35 cellular contexts compared by ENCODE assay signal in the genomic region with DNA sequence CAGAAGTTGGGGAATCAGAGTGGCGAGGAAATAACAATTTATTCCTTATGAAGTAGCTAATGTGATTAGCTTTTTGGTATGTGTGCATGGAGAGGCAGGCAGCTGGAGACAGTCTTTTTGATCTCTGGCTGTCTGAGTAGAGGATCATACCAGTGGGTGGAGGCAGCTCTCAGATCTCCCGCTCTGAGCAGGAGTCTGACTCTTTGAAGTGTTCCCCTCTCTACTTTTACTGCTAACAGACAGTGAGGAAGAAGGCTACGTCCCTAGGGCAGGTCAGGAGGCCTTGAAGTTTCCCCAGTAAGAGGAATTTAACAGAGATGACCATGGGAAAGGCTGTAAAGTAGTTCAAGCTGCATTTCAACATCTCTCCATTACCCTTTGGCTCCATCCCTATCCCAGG.
"Had no signal": no experiment of that assay in that cellular context is flagged by ENCODE, and none has a peak within 500 bp of the region (broad histone marks: within the 10 kb centered on the region; RNA-seq: fewer than 3 reads in every experiment).

No MANE protein-coding gene starts in this region.

- ATAC-seq: activated CD8-positive, alpha-beta T cell treated with anti-CD3 and anti-CD28 coated beads for 36 hours; activated T-cell treated with anti-CD3 and anti-CD28 coated beads, Interleukin-2, amount 50 U/mL, for 72 hours; activated T-helper 17 cell treated with anti-CD3 and anti-CD28 coated beads, Interleukin-2, amount 50 U/mL, for 72 hours; K562; Panc1 had no signal

- DNase-seq: activated CD4-positive, alpha-beta T cell treated with anti-CD3 and anti-CD28 coated beads for 1 hour; activated CD4-positive, alpha-beta T cell treated with anti-CD3 and anti-CD28 coated beads for 48 hours; activated CD4-positive, CD25-positive, alpha-beta regulatory T cell; activated CD8-positive, alpha-beta T cell treated with anti-CD3 and anti-CD28 coated beads for 36 hours; activated effector memory CD4-positive, alpha-beta T cell treated with anti-CD3 and anti-CD28 coated beads, Interleukin-2, amount 50 U/mL, for 16 hours; activated naive CD4-positive, alpha-beta T cell; activated naive CD4-positive, alpha-beta T cell treated with anti-CD3 and anti-CD28 coated beads, Interleukin-2, amount 50 U/mL, for 16 hours; activated naive CD8-positive, alpha-beta T cell treated with anti-CD3 and anti-CD28 coated beads for 36 hours; activated T-cell treated with anti-CD3 and anti-CD28 coated beads, Interleukin-2, amount 50 U/mL, for 1 hour; activated T-cell treated with anti-CD3 and anti-CD28 coated beads, Interleukin-2, amount 50 U/mL, for 72 hours; amniotic stem cell; aorta; brain microvascular endothelial cell; NCI-H1092 treated with DMSO at 0.1 percent for 48 hours; NCI-H1417; NCI-H146; NCI-H187; NCI-H2029 treated with DMSO at 0.1 percent for 48 hours; NCI-H2107; NCI-H2171; NCI-H2227 treated with DMSO at 0.1 percent for 48 hours; NCI-H446; NCI-H510A treated with DMSO at 0.1 percent for 48 hours; NCI-H526 treated with DMSO at 0.1 percent for 48 hours; NCI-H774; SHP77; SJCRH30; SK-N-SH; T-helper 1 cell; T-helper 2 cell; T-helper 9 cell; WERI-Rb-1 had no signal

- H3K27me3 ChIP-seq: brain microvascular endothelial cell had no signal

- H3K4me1 Mint-ChIP-seq: activated naive CD8-positive, alpha-beta T cell treated with anti-CD3 and anti-CD28 coated beads for 36 hours; activated T-helper 17 cell treated with anti-CD3 and anti-CD28 coated beads, Interleukin-2, amount 50 U/mL, for 72 hours had no signal

- H3K36me3 Mint-ChIP-seq: activated naive CD8-positive, alpha-beta T cell treated with anti-CD3 and anti-CD28 coated beads for 36 hours had no signal

- H3K4me3 ChIP-seq: K562, SJCRH30 had no signal

- H3K4me3 Mint-ChIP-seq: activated CD8-positive, alpha-beta T cell treated with anti-CD3 and anti-CD28 coated beads for 36 hours; activated naive CD8-positive, alpha-beta T cell treated with anti-CD3 and anti-CD28 coated beads for 36 hours; activated T-cell treated with anti-CD3 and anti-CD28 coated beads, Interleukin-2, amount 50 U/mL, for 72 hours; activated T-helper 17 cell treated with anti-CD3 and anti-CD28 coated beads, Interleukin-2, amount 50 U/mL, for 72 hours had no signal

- H3K27me3 Mint-ChIP-seq: activated CD8-positive, alpha-beta T cell treated with anti-CD3 and anti-CD28 coated beads for 36 hours; activated naive CD8-positive, alpha-beta T cell treated with anti-CD3 and anti-CD28 coated beads for 36 hours; activated T-helper 17 cell treated with anti-CD3 and anti-CD28 coated beads, Interleukin-2, amount 50 U/mL, for 72 hours had no signal

- H3K9ac ChIP-seq: SK-N-SH had no signal

- H3K4me1 ChIP-seq: SJCRH30 had no signal

- H3K27ac Mint-ChIP-seq: activated CD8-positive, alpha-beta T cell treated with anti-CD3 and anti-CD28 coated beads for 36 hours; activated naive CD8-positive, alpha-beta T cell treated with anti-CD3 and anti-CD28 coated beads for 36 hours; activated T-cell treated with anti-CD3 and anti-CD28 coated beads, Interleukin-2, amount 50 U/mL, for 72 hours; activated T-helper 17 cell treated with anti-CD3 and anti-CD28 coated beads, Interleukin-2, amount 50 U/mL, for 72 hours had no signal

- H3K36me3 ChIP-seq: brain microvascular endothelial cell, SJCRH30, WERI-Rb-1 had no signal

- H3K27ac ChIP-seq: brain microvascular endothelial cell, SJCRH30, WERI-Rb-1 had no signal
